In the genomic region with DNA sequence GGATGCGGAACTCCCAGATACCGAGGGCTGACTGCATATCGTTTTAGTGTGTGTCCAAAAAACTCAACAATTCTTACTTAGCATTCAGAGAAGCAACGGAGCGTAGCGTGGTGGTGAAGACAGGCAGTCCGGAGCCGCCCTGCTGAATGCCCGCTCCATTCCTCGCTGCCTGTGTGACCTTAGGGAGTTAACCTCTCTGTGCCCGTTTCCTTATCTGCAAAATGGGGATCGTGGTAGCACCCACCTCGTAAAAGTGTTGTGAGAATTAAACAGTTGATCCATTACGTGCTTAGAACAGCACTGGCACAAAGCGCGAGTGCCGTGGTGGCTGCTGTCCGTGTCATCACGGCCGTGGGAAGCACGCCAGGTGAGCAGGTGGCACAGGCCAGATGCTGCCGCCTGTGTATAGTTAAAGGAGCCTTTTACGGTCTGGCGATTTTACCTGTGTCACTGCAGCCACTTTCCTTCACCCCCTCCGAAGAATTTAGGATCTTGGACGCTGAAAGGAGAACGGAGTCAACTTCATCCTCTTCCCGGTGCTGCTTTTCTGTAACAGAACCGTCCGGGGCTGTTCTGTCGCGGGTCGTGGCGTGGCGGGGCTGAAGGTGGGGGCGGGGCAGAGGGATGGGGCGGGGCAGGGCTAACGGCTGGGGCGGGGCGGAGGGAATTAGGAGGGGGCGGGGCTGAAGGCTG, we compare ENCODE assay signal across 8 cellular contexts. TPM values are rescaled to one million over a fixed set of nuclear protein-coding genes. Genes with fewer than 3 reads are reported as not detected.
DNase-seq lines count a peak whose midpoint lies in the region; FAIRE-seq and TF ChIP-seq lines count a peak whose summit lies in the region.

No MANE protein-coding gene starts in this region.

- H3K9me3 ChIP-seq in MG63 (no peaks in the 10 kb centered on the region), endocrine pancreas (ENCODE audit: control insufficient read depth, low read length) (no peaks in the 10 kb centered on the region)

- H3K4me1 ChIP-seq in ACC112 (ENCODE audit: control insufficient read depth, insufficient read depth, low read length, unreplicated experiment) (peaks cover 5% of the 10 kb centered on the region), endocrine pancreas (ENCODE audit: control insufficient read depth, insufficient read depth, low read length) (no peaks in the 10 kb centered on the region)

- H3K27me3 ChIP-seq in ACC112 (ENCODE audit: insufficient read depth, low read length) (peaks cover 19% of the 10 kb centered on the region), MG63 (0 out of 2 replicates have a peak, but pooled peaks cover 2% of the 10 kb centered on the region), endocrine pancreas (ENCODE audit: control insufficient read depth, insufficient read depth, low read length) (no peaks in the 10 kb centered on the region)

- no peak for DNase-seq in GM12892 (ENCODE audit: insufficient read length)
- DNase-seq in MG63, result peak; percentile 7
- peak; percentile 48 for DNase-seq in activated CD4-positive, alpha-beta T cell treated with anti-CD3 and anti-CD28 coated beads, Interleukin-2, amount 50 U/mL, for 1 hour
- DNase-seq in midbrain (lab: John Stamatoyannopoulos, UW), result peak; percentile 58
- peak in 36 of 49 donors; percentile 12 to 89 (median 52) for DNase-seq in substantia nigra (lab: John Stamatoyannopoulos, UW)
- DNase-seq in COLO829 (ENCODE audit: low spot score), result no peak

- FAIRE-seq in GM12892 (lab: Jason Lieb, UNC), result peak; percentile 85

- H3K36me3 ChIP-seq in ACC112 (ENCODE audit: insufficient read depth, low read length), result no peaks in the 10 kb centered on the region
- H3K36me3 ChIP-seq in MG63, result no peaks in the 10 kb centered on the region
- H3K36me3 ChIP-seq in endocrine pancreas (ENCODE audit: control insufficient read depth, insufficient read depth, low read length), result no peaks in the 10 kb centered on the region

- H3K79me2 ChIP-seq in ACC112 (ENCODE audit: control insufficient read depth, insufficient read depth, low read length, unreplicated experiment), result no peaks in the 10 kb centered on the region

- H3K9ac ChIP-seq in endocrine pancreas (ENCODE audit: control insufficient read depth, insufficient read depth, low read length), result peak overlapping the region; percentile 5

- H3K4me3 ChIP-seq in ACC112 (ENCODE audit: low read depth, low read length) (peak overlapping the region; percentile 98), MG63 (peak overlapping the region; percentile 47), endocrine pancreas (ENCODE audit: control insufficient read depth, insufficient read depth, low read length) (peak overlapping the region; percentile 73)

- no peak for TF ChIP-seq POLR2A in GM12892 (IDR thresholded peaks at IDR 0.05; ENCODE audit: low read depth, low read length)

- peak overlapping the region; percentile 100 for H2AFZ ChIP-seq in ACC112 (ENCODE audit: low read length, unreplicated experiment)

- H3K27ac ChIP-seq in ACC112 (ENCODE audit: low read depth, low read length) (no peak overlapping the region), substantia nigra (ENCODE audit: low read depth, low read length, poor library complexity, severe bottlenecking) (peak overlapping the region; percentile 68)

RNA-seq across cellular contexts. Expression of a gene that starts 0.9 kb away (rescaled TPM):
- polyA plus RNA-seq in GM12892 (2012; ENCODE audit: missing spikeins), result 2.8 TPM
- total RNA-seq in MG63 (2014; rRNA removed; shearing (Covaris generic); ENCODE audit: low replicate concordance), result not detected in 2 replicates

RNA-seq across cellular contexts. Expression of a gene that starts 44.9 kb away (rescaled TPM):
- polyA plus RNA-seq in GM12892 (2012; ENCODE audit: missing spikeins), result 22.8 TPM
- 12.2 and 19.9 TPM in 2 replicates for total RNA-seq in MG63 (2014; rRNA removed; shearing (Covaris generic); ENCODE audit: low replicate concordance)

Comparison
In these comparisons a context has a peak if more than half of its experiments do, and no peak if none do; other contexts are left out.
1. H3K4me3 ChIP-seq: peak in every context shown above with its lines; median percentile 98 in ACC112; 73 in endocrine pancreas; 47 in MG63.
2. DNase-seq: peak in MG63 (single experiment), activated CD4-positive, alpha-beta T cell treated with anti-CD3 and anti-CD28 coated beads, Interleukin-2, amount 50 U/mL, for 1 hour (single experiment), midbrain (single experiment) and substantia nigra (36 of 49); none in GM12892 (single experiment) and COLO829 (single experiment).